In the genomic region with DNA sequence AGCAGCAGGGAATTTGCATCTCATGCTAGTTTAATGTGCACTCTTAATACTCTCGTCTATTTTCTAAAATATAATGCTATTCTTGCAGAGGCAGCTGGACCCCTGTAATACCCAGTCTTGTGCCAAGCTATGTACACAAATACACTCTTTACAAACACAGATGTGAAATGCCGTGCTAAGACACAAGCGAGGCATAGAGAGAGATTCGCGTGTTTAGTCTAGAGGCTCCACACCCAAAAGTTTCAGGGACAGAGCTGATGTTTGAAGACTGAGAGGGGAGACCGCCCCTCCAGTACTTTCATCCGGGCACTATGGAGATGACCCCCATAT, we compare ENCODE assay signal across 10 cellular contexts. TPM values are rescaled to one million over a fixed set of nuclear protein-coding genes. Genes with fewer than 3 reads are reported as not detected.
DNase-seq lines count a peak whose midpoint lies in the region; ATAC-seq and TF ChIP-seq lines count a peak whose summit lies in the region.
"Had no signal": no experiment of that assay in that cellular context is flagged by ENCODE, and none has a peak within 500 bp of the region (broad histone marks: within the 10 kb centered on the region; RNA-seq: fewer than 3 reads in every experiment).

No MANE protein-coding gene starts in this region.

- H3K36me3 ChIP-seq in HEK293 (ENCODE audit: control insufficient read depth in 2 of 2, insufficient read depth in 1 of 2, low read length in 2 of 2) (no peaks in the 10 kb centered on the region), iPS-15b (ENCODE audit: control insufficient read depth, insufficient read depth, low read length) (no peaks in the 10 kb centered on the region), skeletal muscle satellite cell (ENCODE audit: insufficient read depth, low read length) (no peaks in the 10 kb centered on the region)

- peak overlapping the region; percentile 92 for H3K9ac ChIP-seq in iPS-15b (ENCODE audit: low read depth, low read length)
- H3K9ac ChIP-seq in skeletal muscle satellite cell (ENCODE audit: low read depth, low read length), result peak overlapping the region; percentile 72

- no peaks in the 10 kb centered on the region for H3K9me3 Mint-ChIP-seq in activated CD8-positive, alpha-beta T cell treated with anti-CD3 and anti-CD28 coated beads, Interleukin-2, amount 10 ng/mL, durations not matched to agents 7 days and 5 days (ENCODE audit: insufficient read depth)
- H3K9me3 Mint-ChIP-seq: stimulated activated naive CD8-positive, alpha-beta T cell treated with anti-CD3 and anti-CD28 coated beads, Interleukin-15, amount 100 ng/mL, for 72 hours had no signal

- no peak for ATAC-seq in activated CD8-positive, alpha-beta T cell treated with anti-CD3 and anti-CD28 coated beads, Interleukin-2, amount 10 ng/mL, durations not matched to agents 7 days and 5 days

- no peak overlapping the region for H3K27ac Mint-ChIP-seq in activated CD8-positive, alpha-beta T cell treated with anti-CD3 and anti-CD28 coated beads, Interleukin-2, amount 10 ng/mL, durations not matched to agents 7 days and 5 days
- H3K27ac Mint-ChIP-seq: stimulated activated naive CD8-positive, alpha-beta T cell treated with anti-CD3 and anti-CD28 coated beads, Interleukin-15, amount 100 ng/mL, for 72 hours had no signal

- peak overlapping the region; percentile 68 for H3K4me3 ChIP-seq in HEK293 (ENCODE audit: low read depth, low read length)
- peak overlapping the region; percentile 93 for H3K4me3 ChIP-seq in astrocyte of the spinal cord (ENCODE audit: low read depth, low read length)
- peak overlapping the region; percentile 94 for H3K4me3 ChIP-seq in iPS-15b (ENCODE audit: low read depth, low read length)
- H3K4me3 ChIP-seq in skeletal muscle satellite cell (ENCODE audit: low read length), result peak overlapping the region; percentile 80

- H3K27me3 Mint-ChIP-seq in activated CD8-positive, alpha-beta T cell treated with anti-CD3 and anti-CD28 coated beads, Interleukin-2, amount 10 ng/mL, durations not matched to agents 7 days and 5 days (ENCODE audit: low read depth), result peaks cover 34% of the 10 kb centered on the region

- peak overlapping the region; percentile 100 for H3K4me2 ChIP-seq in skeletal muscle satellite cell (ENCODE audit: low read length)

- peaks cover 12% of the 10 kb centered on the region for H3K4me1 ChIP-seq in HEK293 (ENCODE audit: control insufficient read depth, insufficient read depth, low read length)
- H3K4me1 ChIP-seq in iPS-15b (ENCODE audit: control insufficient read depth, insufficient read depth, low read length), result peaks cover 11% of the 10 kb centered on the region
- H3K4me1 ChIP-seq in skeletal muscle satellite cell (ENCODE audit: control insufficient read depth, insufficient read depth, low read length), result peaks cover 32% of the 10 kb centered on the region

- no peak overlapping the region for H3K4me3 Mint-ChIP-seq in activated CD8-positive, alpha-beta T cell treated with anti-CD3 and anti-CD28 coated beads, Interleukin-2, amount 10 ng/mL, durations not matched to agents 7 days and 5 days
- H3K4me3 Mint-ChIP-seq: stimulated activated naive CD8-positive, alpha-beta T cell treated with anti-CD3 and anti-CD28 coated beads, Interleukin-15, amount 100 ng/mL, for 72 hours had no signal

- CTCF ChIA-PET in HEK293 (lab: Yijun Ruan, JAX), result interaction anchor here (0.6 to 1.3 kb wide), 7 partner anchors 26 to 70 kb away, joined by 3 to 6 read pairs (median 3); no protein-coding TSS in a partner anchor
- CTCF ChIA-PET in activated CD8-positive, alpha-beta T cell treated with anti-CD3 and anti-CD28 coated beads, Interleukin-2, amount 10 ng/mL, durations not matched to agents 7 days and 5 days (lab: Charles Lee), result no interaction called here

- H3K27ac ChIP-seq in HEK293 (ENCODE audit: extremely low read depth, low read depth, low read length), result no peak overlapping the region

- in situ Hi-C loops in astrocyte of the spinal cord (cut with HindIII; ENCODE audit: low sequenced_read_pairs), result no loop called here

- POLR2A ChIA-PET in HEK293 (lab: Yijun Ruan, JAX), result interaction anchor here (1.4 kb wide), 1 partner anchor 55 kb away, joined by 5 read pairs; no protein-coding TSS in a partner anchor
- POLR2A ChIA-PET in activated CD8-positive, alpha-beta T cell treated with anti-CD3 and anti-CD28 coated beads, Interleukin-2, amount 10 ng/mL, durations not matched to agents 7 days and 5 days (lab: Charles Lee), result no interaction called here

- H3K36me3 Mint-ChIP-seq in activated CD8-positive, alpha-beta T cell treated with anti-CD3 and anti-CD28 coated beads, Interleukin-2, amount 10 ng/mL, durations not matched to agents 7 days and 5 days (ENCODE audit: low read depth), result peaks cover 2% of the 10 kb centered on the region

- TF ChIP-seq CTCF in HEK293 (tag by site-specific recombination; IDR thresholded peaks at IDR 0.05) (no peak), astrocyte of the spinal cord (IDR thresholded peaks at IDR 0.05; ENCODE audit: low read depth, low read length) (no peak)

- H3K27me3 ChIP-seq in iPS-15b (ENCODE audit: control insufficient read depth, insufficient read depth, low read length) (peaks cover 16% of the 10 kb centered on the region), skeletal muscle satellite cell (ENCODE audit: control insufficient read depth, insufficient read depth, low read length) (no peaks in the 10 kb centered on the region)

- no peaks in the 10 kb centered on the region for H3K9me3 ChIP-seq in HEK293 (ENCODE audit: control insufficient read depth, insufficient read depth, low read depth, low read length)
- no peaks in the 10 kb centered on the region for H3K9me3 ChIP-seq in iPS-15b (ENCODE audit: control insufficient read depth, insufficient read depth, low read length)
- no peaks in the 10 kb centered on the region for H3K9me3 ChIP-seq in skeletal muscle satellite cell (replicated peaks; ENCODE audit: low read length)

- DNase-seq in astrocyte of the spinal cord (ENCODE audit: low read depth, low spot score) (no peak), HPDE6-E6E7 (ENCODE audit: extremely low spot score) (no peak)
- DNase-seq in NK-92 treated with Interleukin-12 subunit alpha and Interleukin-12 subunit beta, amount 100 ng/mL, for 24 hours (lab: John Stamatoyannopoulos, UW), result no peak
- DNase-seq in activated CD8-positive, alpha-beta T cell treated with anti-CD3 and anti-CD28 coated beads, Interleukin-2, amount 10 ng/mL, durations not matched to agents 7 days and 5 days, result no peak
- DNase-seq in activated T-cell treated with anti-CD3 and anti-CD28 coated beads, Interleukin-2, amount 50 U/mL, for 48 hours, result no peak
- DNase-seq: erythroblast; stimulated activated naive CD8-positive, alpha-beta T cell treated with anti-CD3 and anti-CD28 coated beads, Interleukin-15, amount 100 ng/mL, for 72 hours had no signal

- H3K4me1 Mint-ChIP-seq in activated CD8-positive, alpha-beta T cell treated with anti-CD3 and anti-CD28 coated beads, Interleukin-2, amount 10 ng/mL, durations not matched to agents 7 days and 5 days (ENCODE audit: low read depth), result peaks cover 9% of the 10 kb centered on the region

TF ChIP-seq in HEK293, 187 proteins besides CTCF, POLR2A, EP300 and RAD21:
- TF ChIP-seq, protein P1, sequence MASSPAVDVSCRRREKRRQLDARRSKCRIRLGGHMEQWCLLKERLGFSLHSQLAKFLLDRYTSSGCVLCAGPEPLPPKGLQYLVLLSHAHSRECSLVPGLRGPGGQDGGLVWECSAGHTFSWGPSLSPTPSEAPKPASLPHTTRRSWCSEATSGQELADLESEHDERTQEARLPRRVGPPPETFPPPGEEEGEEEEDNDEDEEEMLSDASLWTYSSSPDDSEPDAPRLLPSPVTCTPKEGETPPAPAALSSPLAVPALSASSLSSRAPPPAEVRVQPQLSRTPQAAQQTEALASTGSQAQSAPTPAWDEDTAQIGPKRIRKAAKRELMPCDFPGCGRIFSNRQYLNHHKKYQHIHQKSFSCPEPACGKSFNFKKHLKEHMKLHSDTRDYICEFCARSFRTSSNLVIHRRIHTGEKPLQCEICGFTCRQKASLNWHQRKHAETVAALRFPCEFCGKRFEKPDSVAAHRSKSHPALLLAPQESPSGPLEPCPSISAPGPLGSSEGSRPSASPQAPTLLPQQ (tag by site-specific recombination; IDR thresholded peaks at IDR 0.05), result no peak
- 0 out of 2 replicates have a peak, but pooled peaks have one; percentile 9 for TF ChIP-seq ZNF596 (tag by site-specific recombination; IDR thresholded peaks at IDR 0.05)

RNA-seq across cellular contexts. Expression of a gene that starts 1.2 kb away (rescaled TPM):
- total RNA-seq in skeletal muscle satellite cell (2012; rRNA removed), result 10.9 and 14.0 TPM in 2 replicates
- under 1 TPM in 1 of 2 experiments, not detected in 1; 0.23 TPM for total RNA-seq in activated CD8-positive, alpha-beta T cell treated with anti-CD3 and anti-CD28 coated beads, Interleukin-2, amount 10 ng/mL, durations not matched to agents 7 days and 5 days
